19 cellular contexts compared by ENCODE assay signal in genomic region chr1:211490821-211491415, GRCh38. TPM values are rescaled to one million over a fixed set of nuclear protein-coding genes. Genes with fewer than 3 reads are reported as not detected.
"Had no signal": no experiment of that assay in that cellular context is flagged by ENCODE, and none has a peak within 500 bp of the region (broad histone marks: within the 10 kb centered on the region; RNA-seq: fewer than 3 reads in every experiment).

No MANE protein-coding gene starts in this region.

- DNase-seq: activated CD4-positive, alpha-beta T cell treated with anti-CD3 and anti-CD28 coated beads, Interleukin-2, amount 10 ng/mL, durations not matched to agents 7 days and 5 days; activated CD8-positive, alpha-beta memory T cell treated with anti-CD3 and anti-CD28 coated beads, Interleukin-2, amount 10 ng/mL, durations not matched to agents 7 days and 5 days; activated CD8-positive, alpha-beta T cell treated with anti-CD3 and anti-CD28 coated beads for 36 hours; activated gamma-delta T cell; anterior cingulate cortex; body of pancreas; central memory CD4-positive, alpha-beta T cell; effector memory CD4-positive, alpha-beta T cell; gastrocnemius medialis; hippocampal formation; naive B cell; stimulated activated CD4-positive, alpha-beta T cell treated with anti-CD3 and anti-CD28 coated beads, Interleukin-4, amount 100 ng/mL, for 1 hour; stimulated activated naive CD4-positive, alpha-beta T cell; T-helper 1 cell had no signal

RNA-seq across cellular contexts. Expression of gene RD3, which starts 1.0 kb away (rescaled TPM):
- total RNA-seq: activated CD4-positive, alpha-beta T cell treated with anti-CD3 and anti-CD28 coated beads, Interleukin-2, amount 10 ng/mL, durations not matched to agents 7 days and 5 days; activated CD8-positive, alpha-beta memory T cell treated with anti-CD3 and anti-CD28 coated beads, Interleukin-2, amount 10 ng/mL, durations not matched to agents 7 days and 5 days; activated CD8-positive, alpha-beta T cell treated with anti-CD3 and anti-CD28 coated beads for 36 hours; activated T-helper 1 cell treated with anti-CD3 and anti-CD28 coated beads, Interleukin-12 subunit alpha, Interleukin-12 subunit beta, Interleukin-2, Interleukin-4 antibody, amounts not matched to agents 30 ng/mL and 10 ng/mL and 1 ng/mL, durations not matched to agents 14 hours and 24 hours and 36 hours; body of pancreas; dermis microvascular lymphatic vessel endothelial cell; endothelial cell of umbilical vein; esophagus mucosa; renal cortical epithelial cell had no signal
